17 cellular contexts compared by ENCODE assay signal in the genomic region with DNA sequence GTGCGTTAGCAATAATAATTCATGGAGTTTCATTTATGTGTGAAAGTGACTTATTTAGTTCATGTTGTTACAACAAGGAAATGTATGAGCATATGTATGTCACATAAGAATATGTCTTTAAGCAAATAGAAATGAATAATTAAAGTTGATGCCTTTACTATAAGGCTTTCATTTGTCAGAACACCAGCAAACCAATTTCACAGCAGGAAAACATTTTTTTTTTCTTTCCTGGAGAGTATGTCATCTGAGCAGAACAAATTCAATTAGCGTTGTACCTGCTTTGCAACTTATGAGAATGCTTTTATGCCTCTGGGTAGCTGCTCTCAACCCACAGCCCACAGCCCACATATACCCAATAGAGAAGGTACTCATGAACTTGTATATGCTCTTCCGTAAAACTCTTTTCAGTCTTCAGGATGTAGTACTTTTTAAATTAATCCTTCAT. TPM values are rescaled to one million over a fixed set of nuclear protein-coding genes. Genes with fewer than 3 reads are reported as not detected.
A peak's percentile ranks its signal among the peaks of the same experiment; 100 is the strongest.
DNase-seq lines count a peak whose midpoint lies in the region; ATAC-seq, FAIRE-seq and TF ChIP-seq lines count a peak whose summit lies in the region.
"Had no signal": no experiment of that assay in that cellular context is flagged by ENCODE, and none has a peak within 500 bp of the region (broad histone marks: within the 10 kb centered on the region; RNA-seq: fewer than 3 reads in every experiment).

No MANE protein-coding gene starts in this region.

- H3K4me3 ChIP-seq in HepG2 (replicated peaks in 1 of 3; ENCODE audit: insufficient read depth in 1 of 3, low read depth in 2 of 3, low read length in 3 of 3) = no peak overlapping the region
- no peak overlapping the region for H3K4me3 ChIP-seq in right lobe of liver
- no peak overlapping the region for H3K4me3 ChIP-seq in OCI-LY1 (ENCODE audit: low read depth, low read length, poor library complexity, severe bottlenecking)
- no peak overlapping the region for H3K4me3 ChIP-seq in HAP-1
- H3K4me3 ChIP-seq: psoas muscle had no signal

- intact Hi-C loops in HepG2 (cut with micrococcal nuclease; ENCODE audit: unreplicated experiment) = loop anchor here (1.0 to 2.0 kb wide), 6 partner anchors 48 to 418 kb away; no protein-coding TSS in a partner anchor
- intact Hi-C loops in right lobe of liver (cut with DNase I) = no loop called here
- intact Hi-C loops in activated naive CD4-positive, alpha-beta T cell treated with anti-CD3 and anti-CD28 coated beads for 36 hours (cut with micrococcal nuclease) = loop anchor here (1.0 to 2.0 kb wide), 13 partner anchors 51 to 651 kb away; no protein-coding TSS in a partner anchor

- H3K36me3 Mint-ChIP-seq in activated naive CD4-positive, alpha-beta T cell treated with anti-CD3 and anti-CD28 coated beads for 36 hours (ENCODE audit: low read depth) = no peaks in the 10 kb centered on the region
- H3K36me3 Mint-ChIP-seq: stimulated activated memory B cell treated with anti-CD40 and anti-IgM and Interleukin-4, amounts not matched to agents 10 μg/mL and 1 μg/mL and 100 μg/mL, for 72 hours had no signal

- CTCF ChIA-PET in HepG2 (lab: Yijun Ruan, JAX; ENCODE audit: low intra/inter-chr PET ratio, low total read pairs) = interaction anchor here (0.8 to 2.8 kb wide), 8 partner anchors 52 to 418 kb away, joined by 3 to 33 read pairs (median 6); no protein-coding TSS in a partner anchor
- CTCF ChIA-PET in activated naive CD4-positive, alpha-beta T cell treated with anti-CD3 and anti-CD28 coated beads for 36 hours (lab: Charles Lee) = interaction anchor here (0.6 to 2.5 kb wide), 13 partner anchors 10 to 313 kb away, joined by 3 to 11 read pairs (median 4); no protein-coding TSS in a partner anchor

- H3K79me2 ChIP-seq in HepG2 (ENCODE audit: insufficient read depth, low read length) (no peaks in the 10 kb centered on the region), OCI-LY1 (ENCODE audit: insufficient read depth, low read length) (no peaks in the 10 kb centered on the region)

- WGBS in HepG2 (ENCODE audit: low lambda C conversion rate) = 86% methylated on average over 3 of the region's 3 CpGs
- WGBS in right lobe of liver (ENCODE audit: insufficient coverage, low coverage, low lambda C conversion rate, missing lambda C conversion rate) = 59% methylated on average over 3 of the region's 3 CpGs

- BruUV-seq in HepG2 (replicated peaks; lab: Mats Ljungman, UMichigan) = no TSS peak

- H3K4me1 Mint-ChIP-seq in activated naive CD4-positive, alpha-beta T cell treated with anti-CD3 and anti-CD28 coated beads for 36 hours (ENCODE audit: low read depth) = peaks cover 26% of the 10 kb centered on the region
- H3K4me1 Mint-ChIP-seq: stimulated activated memory B cell treated with anti-CD40 and anti-IgM and Interleukin-4, amounts not matched to agents 10 μg/mL and 1 μg/mL and 100 μg/mL, for 72 hours had no signal

- H3K9ac ChIP-seq in HepG2 (ENCODE audit: insufficient read depth, low read depth, low read length) (no peak overlapping the region), OCI-LY1 (ENCODE audit: low read length) (peak overlapping the region; percentile 31; the same call in 1 of the 2 replicates)

- TF ChIP-seq POLR2A in HepG2 (IDR thresholded peaks at IDR 0.05; ENCODE audit: insufficient read depth in 1 of 2, low read depth in 2 of 2, low read length in 2 of 2) = no peak
- no peak for TF ChIP-seq POLR2A in right lobe of liver (IDR thresholded peaks at IDR 0.05)

- in situ Hi-C loops in HepG2 (cut with HindIII; ENCODE audit: extremely low pct_ligation_motif_present, low pct_unique_long_range_greater_than_20kb) = loop anchor here (5.0 to 10.0 kb wide), 2 partner anchors 312 to 369 kb away; no protein-coding TSS in a partner anchor
- in situ Hi-C loops in HAP-1 (cut with MboI; ENCODE audit: low sequenced_read_pairs) = loop anchor here (10.0 kb wide), 1 partner anchor 419 kb away; no protein-coding TSS in a partner anchor

- no peak overlapping the region for H3K27ac ChIP-seq in HepG2 (ENCODE audit: extremely low read length, insufficient read depth, low read length)
- no peak overlapping the region for H3K27ac ChIP-seq in right lobe of liver
- no peak overlapping the region for H3K27ac ChIP-seq in OCI-LY1 (ENCODE audit: low read depth, low read length, poor library complexity, severe bottlenecking)
- H3K27ac ChIP-seq: epithelial cell of prostate, psoas muscle had no signal

- TF ChIP-seq CTCF in HepG2 (CRISPR knock-in tag; IDR thresholded peaks at IDR 0.05) (no peak), right lobe of liver (IDR thresholded peaks at IDR 0.05) (no peak), OCI-LY1 (IDR thresholded peaks at IDR 0.05; ENCODE audit: low read length) (no peak)

- H3K27me3 ChIP-seq in HepG2 (ENCODE audit: control insufficient read depth in 1 of 2, insufficient read depth in 2 of 2, low read length in 2 of 2) (no peaks in the 10 kb centered on the region), right lobe of liver (no peaks in the 10 kb centered on the region), OCI-LY1 (ENCODE audit: insufficient read depth, low read length) (no peaks in the 10 kb centered on the region), HAP-1 (ENCODE audit: low read depth) (no peaks in the 10 kb centered on the region)

- no peaks in the 10 kb centered on the region for H4K20me1 ChIP-seq in HepG2 (ENCODE audit: insufficient read depth, low read length)
- no peaks in the 10 kb centered on the region for H4K20me1 ChIP-seq in OCI-LY1 (ENCODE audit: insufficient read depth, low read length)

- POLR2A ChIA-PET in HepG2 (lab: Yijun Ruan, JAX) = no interaction called here

- TF ChIP-seq RAD21 in HepG2 (CRISPR knock-in tag; IDR thresholded peaks at IDR 0.05) = no peak

- H3K36me3 ChIP-seq in HepG2 (replicated peaks in 1 of 2; ENCODE audit: control insufficient read depth in 1 of 2, insufficient read depth in 2 of 2, low read length in 2 of 2) = no peaks in the 10 kb centered on the region
- no peaks in the 10 kb centered on the region for H3K36me3 ChIP-seq in right lobe of liver
- no peaks in the 10 kb centered on the region for H3K36me3 ChIP-seq in OCI-LY1 (ENCODE audit: insufficient read depth, low read length)
- no peaks in the 10 kb centered on the region for H3K36me3 ChIP-seq in HAP-1 (replicated peaks)

- H3K27me3 Mint-ChIP-seq in activated naive CD4-positive, alpha-beta T cell treated with anti-CD3 and anti-CD28 coated beads for 36 hours (ENCODE audit: low read depth) = no peaks in the 10 kb centered on the region
- H3K27me3 Mint-ChIP-seq: stimulated activated memory B cell treated with anti-CD40 and anti-IgM and Interleukin-4, amounts not matched to agents 10 μg/mL and 1 μg/mL and 100 μg/mL, for 72 hours had no signal

- peaks cover 5% of the 10 kb centered on the region; the same call in 1 of the 2 replicates for H3K4me1 ChIP-seq in HepG2 (ENCODE audit: insufficient read depth, low read length)
- no peaks in the 10 kb centered on the region for H3K4me1 ChIP-seq in right lobe of liver
- peaks cover 9% of the 10 kb centered on the region for H3K4me1 ChIP-seq in OCI-LY1 (ENCODE audit: insufficient read depth, low read length, severe bottlenecking)
- no peaks in the 10 kb centered on the region for H3K4me1 ChIP-seq in HAP-1
- H3K4me1 ChIP-seq: psoas muscle had no signal

- no peak for FAIRE-seq in HepG2 (lab: Jason Lieb, UNC)
- FAIRE-seq: urothelium cell line had no signal

- TF ChIP-seq EP300 in HepG2 (IDR thresholded peaks at IDR 0.05; ENCODE audit: low read depth in 2 of 2, low read length in 2 of 2) = no peak
- TF ChIP-seq EP300 in HepG2 (CRISPR knock-in tag; IDR thresholded peaks at IDR 0.05; ENCODE audit: borderline replicate concordance) = no peak

- no peaks in the 10 kb centered on the region for H3K9me3 ChIP-seq in HepG2 (ENCODE audit: low read length)
- no peaks in the 10 kb centered on the region for H3K9me3 ChIP-seq in right lobe of liver
- no peaks in the 10 kb centered on the region for H3K9me3 ChIP-seq in OCI-LY1 (ENCODE audit: low read length)
- H3K9me3 ChIP-seq in HAP-1 = no peaks in the 10 kb centered on the region
- H3K9me3 ChIP-seq: psoas muscle had no signal

- H2AFZ ChIP-seq in HepG2 (ENCODE audit: low read length) = no peak overlapping the region
- peak overlapping the region; percentile 86 for H2AFZ ChIP-seq in OCI-LY1 (ENCODE audit: low read length)

- H3F3A ChIP-seq in OCI-LY1 (ENCODE audit: insufficient read depth, low read length) = no peaks in the 10 kb centered on the region

- H3K9me2 ChIP-seq in OCI-LY1 (ENCODE audit: low read depth, low read length) = no peaks in the 10 kb centered on the region

- no peaks in the 10 kb centered on the region for H3K9me3 Mint-ChIP-seq in activated naive CD4-positive, alpha-beta T cell treated with anti-CD3 and anti-CD28 coated beads for 36 hours
- H3K9me3 Mint-ChIP-seq: stimulated activated memory B cell treated with anti-CD40 and anti-IgM and Interleukin-4, amounts not matched to agents 10 μg/mL and 1 μg/mL and 100 μg/mL, for 72 hours had no signal

- H3K27ac Mint-ChIP-seq in activated naive CD4-positive, alpha-beta T cell treated with anti-CD3 and anti-CD28 coated beads for 36 hours = peak overlapping the region; percentile 67
- H3K27ac Mint-ChIP-seq: stimulated activated memory B cell treated with anti-CD40 and anti-IgM and Interleukin-4, amounts not matched to agents 10 μg/mL and 1 μg/mL and 100 μg/mL, for 72 hours had no signal

- H3K4me3 Mint-ChIP-seq in activated naive CD4-positive, alpha-beta T cell treated with anti-CD3 and anti-CD28 coated beads for 36 hours = peak overlapping the region; percentile 46
- H3K4me3 Mint-ChIP-seq: stimulated activated memory B cell treated with anti-CD40 and anti-IgM and Interleukin-4, amounts not matched to agents 10 μg/mL and 1 μg/mL and 100 μg/mL, for 72 hours had no signal

- ATAC-seq in HepG2 (no peak), right lobe of liver (no peak), HG02870 (IDR thresholded peaks at IDR 0.05; ENCODE audit: unreplicated experiment) (no peak), GM19351 (IDR thresholded peaks at IDR 0.05; ENCODE audit: unreplicated experiment) (no peak)
- peak; percentile 35 for ATAC-seq in stimulated activated naive CD8-positive, alpha-beta T cell treated with anti-CD3 and anti-CD28 coated beads, Interleukin-15, Interleukin-2, amounts not matched to agents 100 U/mL and 50 U/mL, for 24 hours
- ATAC-seq: stimulated activated memory B cell treated with anti-CD40 and anti-IgM and Interleukin-4, amounts not matched to agents 10 μg/mL and 1 μg/mL and 100 μg/mL, for 72 hours had no signal

- DNase-seq in HepG2 (ENCODE audit: low spot score) = no peak
- no peak for DNase-seq in right lobe of liver
- peak; percentile 45 for DNase-seq in activated naive CD4-positive, alpha-beta T cell treated with anti-CD3 and anti-CD28 coated beads for 36 hours
- DNase-seq in stimulated activated naive CD8-positive, alpha-beta T cell treated with anti-CD3 and anti-CD28 coated beads, Interleukin-15, Interleukin-2, amounts not matched to agents 100 U/mL and 50 U/mL, for 24 hours = no peak
- DNase-seq in HAP-1 (ENCODE audit: low spot score in 2 of 2) = no peak
- DNase-seq: activated CD4-positive, CD25-positive, alpha-beta regulatory T cell; GOT3; kidney; psoas muscle; stimulated activated CD4-positive, alpha-beta T cell treated with anti-CD3 and anti-CD28 coated beads, Interleukin-4, amount 100 ng/mL, for 1 hour had no signal

- H3K4me2 ChIP-seq in HepG2 (ENCODE audit: low read depth, low read length) (no peak overlapping the region), OCI-LY1 (ENCODE audit: low read length) (peak overlapping the region; percentile 55)

RNA-seq across cellular contexts. Expression of a gene that starts 26.3 kb away (rescaled TPM):
- total RNA-seq in HepG2 (2016; rRNA removed; fragmentation: Illumina TruSeq; extraction: Trizol) = 2,482 and 4,846 TPM in 2 replicates
- 1,150 and 1,183 TPM in 2 replicates for total RNA-seq in HepG2 (2016; cell fraction: cytosol; rRNA removed; fragmentation: Illumina TruSeq; extraction: Trizol; ENCODE audit: low read depth)
- total RNA-seq in HepG2 (2016; cell fraction: insoluble cytoplasmic fraction; rRNA removed; fragmentation: Illumina TruSeq; extraction: Trizol) = 2,465 and 4,724 TPM in 2 replicates
- 1,158 and 1,221 TPM in 2 replicates for total RNA-seq in HepG2 (2016; cell fraction: membrane; rRNA removed; fragmentation: Illumina TruSeq; extraction: Trizol)
- 3,038 and 3,639 TPM in 2 replicates for total RNA-seq in HepG2 (2016; cell fraction: nucleus; rRNA removed; fragmentation: Illumina TruSeq; extraction: Trizol)
- 5,538 and 5,748 TPM in 2 replicates for polyA plus RNA-seq in HepG2 (2011; rRNA removed)
- polyA plus RNA-seq in HepG2 (2011; cell fraction: cytosol; rRNA removed) = 2,927 and 4,844 TPM in 2 replicates
- 1,326 and 1,783 TPM in 2 replicates for polyA plus RNA-seq in HepG2 (2011; cell fraction: nucleus; rRNA removed)
- 3,089 and 3,460 TPM in 2 replicates for polyA plus RNA-seq in HepG2 (2012)
- 1,295 and 1,314 TPM in 2 replicates for polyA plus RNA-seq in HepG2 (2016; cell fraction: cytosol; fragmentation: Illumina TruSeq; extraction: Trizol; ENCODE audit: low read depth)
- polyA plus RNA-seq in HepG2 (2016; cell fraction: insoluble cytoplasmic fraction; fragmentation: Illumina TruSeq; extraction: Trizol; ENCODE audit: low read depth) = 2,481 and 2,611 TPM in 2 replicates
- polyA plus RNA-seq in HepG2 (2016; cell fraction: membrane; fragmentation: Illumina TruSeq; extraction: Trizol; ENCODE audit: low read depth) = 1,085 and 1,169 TPM in 2 replicates
- polyA plus RNA-seq in HepG2 (2016; cell fraction: nucleus; fragmentation: Illumina TruSeq; extraction: Trizol; ENCODE audit: insufficient read depth, low read depth) = 4,801 and 5,262 TPM in 2 replicates
- polyA minus RNA-seq in HepG2 (2011; rRNA and poly(A)+ RNA removed; ENCODE audit: low replicate concordance) = 0.80 and 1,354 TPM in 2 replicates
- 959 and 1,296 TPM in 2 replicates for polyA minus RNA-seq in HepG2 (2011; cell fraction: cytosol; rRNA and poly(A)+ RNA removed)
- polyA minus RNA-seq in HepG2 (2011; cell fraction: nucleus; rRNA and poly(A)+ RNA removed) = 534 and 903 TPM in 2 replicates
- 1,000 to 10,000 TPM; 3,186 to 7,027 (median 4,523) TPM for total RNA-seq in right lobe of liver
- total RNA-seq in activated naive CD4-positive, alpha-beta T cell treated with anti-CD3 and anti-CD28 coated beads for 36 hours = not detected
- total RNA-seq: kidney, SK-MEL-5 had no signal
- polyA plus RNA-seq: psoas muscle had no signal

RNA-seq across cellular contexts. Expression of a gene that starts 46.9 kb away (rescaled TPM):
- total RNA-seq in HepG2 (2016; rRNA removed; fragmentation: Illumina TruSeq; extraction: Trizol) (18.5 and 24.4 TPM in 2 replicates), right lobe of liver (10 to 100 TPM; 11.7 to 23.0 (median 18.7) TPM)
- 6.7 and 7.1 TPM in 2 replicates for total RNA-seq in HepG2 (2016; cell fraction: cytosol; rRNA removed; fragmentation: Illumina TruSeq; extraction: Trizol; ENCODE audit: low read depth)
- total RNA-seq in HepG2 (2016; cell fraction: insoluble cytoplasmic fraction; rRNA removed; fragmentation: Illumina TruSeq; extraction: Trizol) = 17.8 and 22.1 TPM in 2 replicates
- total RNA-seq in HepG2 (2016; cell fraction: membrane; rRNA removed; fragmentation: Illumina TruSeq; extraction: Trizol) = 8.8 and 9.9 TPM in 2 replicates
- 36.9 and 39.8 TPM in 2 replicates for total RNA-seq in HepG2 (2016; cell fraction: nucleus; rRNA removed; fragmentation: Illumina TruSeq; extraction: Trizol)
- polyA plus RNA-seq in HepG2 (2011; rRNA removed) = 20.1 and 21.5 TPM in 2 replicates
- 13.2 and 17.7 TPM in 2 replicates for polyA plus RNA-seq in HepG2 (2011; cell fraction: cytosol; rRNA removed)
- 19.1 and 22.8 TPM in 2 replicates for polyA plus RNA-seq in HepG2 (2011; cell fraction: nucleus; rRNA removed)
- polyA plus RNA-seq in HepG2 (2012) = 14.6 and 15.5 TPM in 2 replicates
- 1.4 and 1.8 TPM in 2 replicates for polyA plus RNA-seq in HepG2 (2016; cell fraction: cytosol; fragmentation: Illumina TruSeq; extraction: Trizol; ENCODE audit: low read depth)
- polyA plus RNA-seq in HepG2 (2016; cell fraction: insoluble cytoplasmic fraction; fragmentation: Illumina TruSeq; extraction: Trizol; ENCODE audit: low read depth) = 21.7 and 25.8 TPM in 2 replicates
- 3.4 and 3.7 TPM in 2 replicates for polyA plus RNA-seq in HepG2 (2016; cell fraction: membrane; fragmentation: Illumina TruSeq; extraction: Trizol; ENCODE audit: low read depth)
- 26.4 and 28.3 TPM in 2 replicates for polyA plus RNA-seq in HepG2 (2016; cell fraction: nucleus; fragmentation: Illumina TruSeq; extraction: Trizol; ENCODE audit: insufficient read depth, low read depth)
- 19.6 and 43.9 TPM in 2 replicates for polyA minus RNA-seq in HepG2 (2011; rRNA and poly(A)+ RNA removed; ENCODE audit: low replicate concordance)
- 24.9 and 27.4 TPM in 2 replicates for polyA minus RNA-seq in HepG2 (2011; cell fraction: cytosol; rRNA and poly(A)+ RNA removed)
- 52.5 and 53.8 TPM in 2 replicates for polyA minus RNA-seq in HepG2 (2011; cell fraction: nucleus; rRNA and poly(A)+ RNA removed)
- 10 to 100 TPM; 78.4 to 79.7 TPM for total RNA-seq in activated naive CD4-positive, alpha-beta T cell treated with anti-CD3 and anti-CD28 coated beads for 36 hours

Comparison
In these comparisons a context has a peak if more than half of its experiments do, and no peak if none do; other contexts are left out.
1. intact Hi-C loops: an anchor here in HepG2 (1.0 to 2.0 kb wide) and activated naive CD4-positive, alpha-beta T cell treated with anti-CD3 and anti-CD28 coated beads for 36 hours (1.0 to 2.0 kb wide); none called in right lobe of liver.
2. RNA of a gene that starts 26.3 kb away (total RNA-seq): 1,150 to 4,846 TPM in HepG2 and 3,186 to 7,027 TPM in right lobe of liver; not detected in activated naive CD4-positive, alpha-beta T cell treated with anti-CD3 and anti-CD28 coated beads for 36 hours; every median in the first group is over 1,000 times any median in the second.